In genomic region chr1:27379564-27380132, GRCh38 we compare ENCODE assay signal across 1 cellular context.
TF ChIP-seq lines count a peak whose summit lies in the region.

No MANE protein-coding gene starts in this region.

TF ChIP-seq in HCT116, 20 proteins besides CTCF, POLR2A, EP300 and RAD21 (continued from another document):
- TF ChIP-seq ELF1 (IDR thresholded peaks at IDR 0.05; ENCODE audit: borderline replicate concordance, low read depth) (no peak), EZH2 (IDR thresholded peaks at IDR 0.05) (no peak), SP1 (IDR thresholded peaks at IDR 0.05; ENCODE audit: low read depth) (no peak), JUND (IDR thresholded peaks at IDR 0.05) (no peak)
- TF ChIP-seq, protein P1, sequence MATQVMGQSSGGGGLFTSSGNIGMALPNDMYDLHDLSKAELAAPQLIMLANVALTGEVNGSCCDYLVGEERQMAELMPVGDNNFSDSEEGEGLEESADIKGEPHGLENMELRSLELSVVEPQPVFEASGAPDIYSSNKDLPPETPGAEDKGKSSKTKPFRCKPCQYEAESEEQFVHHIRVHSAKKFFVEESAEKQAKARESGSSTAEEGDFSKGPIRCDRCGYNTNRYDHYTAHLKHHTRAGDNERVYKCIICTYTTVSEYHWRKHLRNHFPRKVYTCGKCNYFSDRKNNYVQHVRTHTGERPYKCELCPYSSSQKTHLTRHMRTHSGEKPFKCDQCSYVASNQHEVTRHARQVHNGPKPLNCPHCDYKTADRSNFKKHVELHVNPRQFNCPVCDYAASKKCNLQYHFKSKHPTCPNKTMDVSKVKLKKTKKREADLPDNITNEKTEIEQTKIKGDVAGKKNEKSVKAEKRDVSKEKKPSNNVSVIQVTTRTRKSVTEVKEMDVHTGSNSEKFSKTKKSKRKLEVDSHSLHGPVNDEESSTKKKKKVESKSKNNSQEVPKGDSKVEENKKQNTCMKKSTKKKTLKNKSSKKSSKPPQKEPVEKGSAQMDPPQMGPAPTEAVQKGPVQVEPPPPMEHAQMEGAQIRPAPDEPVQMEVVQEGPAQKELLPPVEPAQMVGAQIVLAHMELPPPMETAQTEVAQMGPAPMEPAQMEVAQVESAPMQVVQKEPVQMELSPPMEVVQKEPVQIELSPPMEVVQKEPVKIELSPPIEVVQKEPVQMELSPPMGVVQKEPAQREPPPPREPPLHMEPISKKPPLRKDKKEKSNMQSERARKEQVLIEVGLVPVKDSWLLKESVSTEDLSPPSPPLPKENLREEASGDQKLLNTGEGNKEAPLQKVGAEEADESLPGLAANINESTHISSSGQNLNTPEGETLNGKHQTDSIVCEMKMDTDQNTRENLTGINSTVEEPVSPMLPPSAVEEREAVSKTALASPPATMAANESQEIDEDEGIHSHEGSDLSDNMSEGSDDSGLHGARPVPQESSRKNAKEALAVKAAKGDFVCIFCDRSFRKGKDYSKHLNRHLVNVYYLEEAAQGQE (IDR thresholded peaks at IDR 0.05; ENCODE audit: low read depth), result no peak
- TF ChIP-seq, protein P2, sequence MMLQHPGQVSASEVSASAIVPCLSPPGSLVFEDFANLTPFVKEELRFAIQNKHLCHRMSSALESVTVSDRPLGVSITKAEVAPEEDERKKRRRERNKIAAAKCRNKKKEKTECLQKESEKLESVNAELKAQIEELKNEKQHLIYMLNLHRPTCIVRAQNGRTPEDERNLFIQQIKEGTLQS (IDR thresholded peaks at IDR 0.05), result no peak
TF ChIP-seq in HCT116: peak in this region for 0.
